In the genomic region with DNA sequence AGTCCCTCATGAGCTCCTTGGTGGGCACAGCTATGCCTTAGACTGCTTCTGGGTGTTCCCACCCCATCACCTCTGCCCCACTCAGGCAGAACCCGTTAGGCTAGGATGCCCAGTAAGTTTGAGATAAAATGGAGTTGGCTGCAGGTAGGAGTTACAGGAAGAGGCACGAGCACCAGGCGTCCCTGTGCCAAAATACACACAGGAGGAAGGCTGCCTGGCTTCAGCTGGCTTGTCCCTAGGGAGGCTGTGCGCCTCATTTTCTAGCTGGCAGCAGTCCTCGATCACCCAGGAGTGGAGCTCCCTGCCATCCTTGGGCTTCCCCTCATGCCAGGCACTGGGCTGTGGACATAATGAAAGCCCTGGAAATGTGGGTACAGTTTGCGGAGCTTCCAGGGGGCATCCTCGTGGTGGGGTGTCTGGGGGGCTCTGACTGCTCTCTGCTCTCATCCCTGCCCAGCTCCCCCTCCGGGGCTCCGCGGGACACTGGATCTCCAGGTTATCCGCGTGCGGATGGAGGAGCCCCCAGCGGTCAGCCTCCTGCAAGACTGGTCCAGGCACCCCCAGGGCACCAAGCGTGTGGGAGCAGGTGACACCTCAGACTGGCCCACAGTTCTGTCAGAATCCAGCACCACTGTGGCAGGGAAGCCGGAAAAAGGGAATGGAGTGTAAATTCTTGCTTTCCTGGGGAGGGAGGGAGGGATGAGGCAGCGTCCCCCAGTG, we compare ENCODE assay signal across 1 cellular context.
TF ChIP-seq lines count a peak whose summit lies in the region.

No MANE protein-coding gene starts in this region.

TF ChIP-seq in GM23338, 12 proteins besides CTCF, POLR2A, EP300 and RAD21 (continued from another document):
- TF ChIP-seq, protein P1, sequence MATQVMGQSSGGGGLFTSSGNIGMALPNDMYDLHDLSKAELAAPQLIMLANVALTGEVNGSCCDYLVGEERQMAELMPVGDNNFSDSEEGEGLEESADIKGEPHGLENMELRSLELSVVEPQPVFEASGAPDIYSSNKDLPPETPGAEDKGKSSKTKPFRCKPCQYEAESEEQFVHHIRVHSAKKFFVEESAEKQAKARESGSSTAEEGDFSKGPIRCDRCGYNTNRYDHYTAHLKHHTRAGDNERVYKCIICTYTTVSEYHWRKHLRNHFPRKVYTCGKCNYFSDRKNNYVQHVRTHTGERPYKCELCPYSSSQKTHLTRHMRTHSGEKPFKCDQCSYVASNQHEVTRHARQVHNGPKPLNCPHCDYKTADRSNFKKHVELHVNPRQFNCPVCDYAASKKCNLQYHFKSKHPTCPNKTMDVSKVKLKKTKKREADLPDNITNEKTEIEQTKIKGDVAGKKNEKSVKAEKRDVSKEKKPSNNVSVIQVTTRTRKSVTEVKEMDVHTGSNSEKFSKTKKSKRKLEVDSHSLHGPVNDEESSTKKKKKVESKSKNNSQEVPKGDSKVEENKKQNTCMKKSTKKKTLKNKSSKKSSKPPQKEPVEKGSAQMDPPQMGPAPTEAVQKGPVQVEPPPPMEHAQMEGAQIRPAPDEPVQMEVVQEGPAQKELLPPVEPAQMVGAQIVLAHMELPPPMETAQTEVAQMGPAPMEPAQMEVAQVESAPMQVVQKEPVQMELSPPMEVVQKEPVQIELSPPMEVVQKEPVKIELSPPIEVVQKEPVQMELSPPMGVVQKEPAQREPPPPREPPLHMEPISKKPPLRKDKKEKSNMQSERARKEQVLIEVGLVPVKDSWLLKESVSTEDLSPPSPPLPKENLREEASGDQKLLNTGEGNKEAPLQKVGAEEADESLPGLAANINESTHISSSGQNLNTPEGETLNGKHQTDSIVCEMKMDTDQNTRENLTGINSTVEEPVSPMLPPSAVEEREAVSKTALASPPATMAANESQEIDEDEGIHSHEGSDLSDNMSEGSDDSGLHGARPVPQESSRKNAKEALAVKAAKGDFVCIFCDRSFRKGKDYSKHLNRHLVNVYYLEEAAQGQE (IDR thresholded peaks at IDR 0.05; ENCODE audit: unreplicated experiment): no peak
- TF ChIP-seq JUNB (IDR thresholded peaks at IDR 0.05; ENCODE audit: unreplicated experiment): no peak
- no peak for TF ChIP-seq POLR2AphosphoS5 (IDR thresholded peaks at IDR 0.05; ENCODE audit: low read depth)
- TF ChIP-seq STAT1 (IDR thresholded peaks at IDR 0.05; ENCODE audit: unreplicated experiment): no peak
- TF ChIP-seq, protein P2, sequence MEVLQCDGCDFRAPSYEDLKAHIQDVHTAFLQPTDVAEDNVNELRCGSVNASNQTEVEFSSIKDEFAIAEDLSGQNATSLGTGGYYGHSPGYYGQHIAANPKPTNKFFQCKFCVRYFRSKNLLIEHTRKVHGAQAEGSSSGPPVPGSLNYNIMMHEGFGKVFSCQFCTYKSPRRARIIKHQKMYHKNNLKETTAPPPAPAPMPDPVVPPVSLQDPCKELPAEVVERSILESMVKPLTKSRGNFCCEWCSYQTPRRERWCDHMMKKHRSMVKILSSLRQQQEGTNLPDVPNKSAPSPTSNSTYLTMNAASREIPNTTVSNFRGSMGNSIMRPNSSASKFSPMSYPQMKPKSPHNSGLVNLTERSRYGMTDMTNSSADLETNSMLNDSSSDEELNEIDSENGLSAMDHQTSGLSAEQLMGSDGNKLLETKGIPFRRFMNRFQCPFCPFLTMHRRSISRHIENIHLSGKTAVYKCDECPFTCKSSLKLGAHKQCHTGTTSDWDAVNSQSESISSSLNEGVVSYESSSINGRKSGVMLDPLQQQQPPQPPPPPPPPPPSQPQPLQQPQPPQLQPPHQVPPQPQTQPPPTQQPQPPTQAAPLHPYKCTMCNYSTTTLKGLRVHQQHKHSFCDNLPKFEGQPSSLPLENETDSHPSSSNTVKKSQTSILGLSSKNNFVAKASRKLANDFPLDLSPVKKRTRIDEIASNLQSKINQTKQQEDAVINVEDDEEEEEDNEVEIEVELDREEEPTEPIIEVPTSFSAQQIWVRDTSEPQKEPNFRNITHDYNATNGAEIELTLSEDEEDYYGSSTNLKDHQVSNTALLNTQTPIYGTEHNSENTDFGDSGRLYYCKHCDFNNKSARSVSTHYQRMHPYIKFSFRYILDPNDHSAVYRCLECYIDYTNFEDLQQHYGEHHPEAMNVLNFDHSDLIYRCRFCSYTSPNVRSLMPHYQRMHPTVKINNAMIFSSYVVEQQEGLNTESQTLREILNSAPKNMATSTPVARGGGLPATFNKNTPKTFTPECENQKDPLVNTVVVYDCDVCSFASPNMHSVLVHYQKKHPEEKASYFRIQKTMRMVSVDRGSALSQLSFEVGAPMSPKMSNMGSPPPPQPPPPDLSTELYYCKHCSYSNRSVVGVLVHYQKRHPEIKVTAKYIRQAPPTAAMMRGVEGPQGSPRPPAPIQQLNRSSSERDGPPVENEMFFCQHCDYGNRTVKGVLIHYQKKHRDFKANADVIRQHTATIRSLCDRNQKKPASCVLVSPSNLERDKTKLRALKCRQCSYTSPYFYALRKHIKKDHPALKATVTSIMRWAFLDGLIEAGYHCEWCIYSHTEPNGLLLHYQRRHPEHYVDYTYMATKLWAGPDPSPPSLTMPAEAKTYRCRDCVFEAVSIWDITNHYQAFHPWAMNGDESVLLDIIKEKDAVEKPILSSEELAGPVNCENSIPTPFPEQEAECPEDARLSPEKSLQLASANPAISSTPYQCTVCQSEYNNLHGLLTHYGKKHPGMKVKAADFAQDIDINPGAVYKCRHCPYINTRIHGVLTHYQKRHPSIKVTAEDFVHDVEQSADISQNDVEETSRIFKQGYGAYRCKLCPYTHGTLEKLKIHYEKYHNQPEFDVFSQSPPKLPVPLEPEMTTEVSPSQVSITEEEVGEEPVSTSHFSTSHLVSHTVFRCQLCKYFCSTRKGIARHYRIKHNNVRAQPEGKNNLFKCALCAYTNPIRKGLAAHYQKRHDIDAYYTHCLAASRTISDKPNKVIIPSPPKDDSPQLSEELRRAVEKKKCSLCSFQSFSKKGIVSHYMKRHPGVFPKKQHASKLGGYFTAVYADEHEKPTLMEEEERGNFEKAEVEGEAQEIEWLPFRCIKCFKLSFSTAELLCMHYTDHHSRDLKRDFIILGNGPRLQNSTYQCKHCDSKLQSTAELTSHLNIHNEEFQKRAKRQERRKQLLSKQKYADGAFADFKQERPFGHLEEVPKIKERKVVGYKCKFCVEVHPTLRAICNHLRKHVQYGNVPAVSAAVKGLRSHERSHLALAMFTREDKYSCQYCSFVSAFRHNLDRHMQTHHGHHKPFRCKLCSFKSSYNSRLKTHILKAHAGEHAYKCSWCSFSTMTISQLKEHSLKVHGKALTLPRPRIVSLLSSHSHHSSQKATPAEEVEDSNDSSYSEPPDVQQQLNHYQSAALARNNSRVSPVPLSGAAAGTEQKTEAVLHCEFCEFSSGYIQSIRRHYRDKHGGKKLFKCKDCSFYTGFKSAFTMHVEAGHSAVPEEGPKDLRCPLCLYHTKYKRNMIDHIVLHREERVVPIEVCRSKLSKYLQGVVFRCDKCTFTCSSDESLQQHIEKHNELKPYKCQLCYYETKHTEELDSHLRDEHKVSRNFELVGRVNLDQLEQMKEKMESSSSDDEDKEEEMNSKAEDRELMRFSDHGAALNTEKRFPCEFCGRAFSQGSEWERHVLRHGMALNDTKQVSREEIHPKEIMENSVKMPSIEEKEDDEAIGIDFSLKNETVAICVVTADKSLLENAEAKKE (CRISPR knock-in tag; IDR thresholded peaks at IDR 0.05): no peak
- no peak for TF ChIP-seq EZH2phosphoT487 (IDR thresholded peaks at IDR 0.05; ENCODE audit: unreplicated experiment)
- TF ChIP-seq ZNF331 (CRISPR knock-in tag; IDR thresholded peaks at IDR 0.05; ENCODE audit: low read depth): no peak
TF ChIP-seq in GM23338: peak in this region for 0.
